ENCODE assay signal across 8 cellular contexts in the genomic region with DNA sequence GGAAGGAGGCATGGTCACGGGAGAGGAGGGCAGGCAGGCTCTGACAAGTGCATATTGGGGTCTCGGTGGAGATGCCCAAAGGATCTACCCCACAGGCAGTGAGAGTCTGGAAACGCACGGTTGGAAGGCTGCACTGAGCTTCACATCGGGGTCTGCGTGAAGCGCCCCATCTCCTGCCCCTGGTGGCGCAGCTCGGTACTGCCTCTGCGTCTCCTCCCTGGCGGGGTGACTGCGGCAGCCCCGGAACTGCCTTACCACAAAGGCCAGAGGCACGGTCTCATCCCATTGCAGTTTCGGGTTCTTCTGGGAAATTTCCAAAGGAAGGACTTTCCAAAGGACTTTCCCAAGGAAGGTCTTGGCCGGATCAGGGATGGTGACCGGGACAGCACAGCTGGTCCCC.
DNase-seq lines count a peak whose midpoint lies in the region; ATAC-seq and TF ChIP-seq lines count a peak whose summit lies in the region.

No MANE protein-coding gene starts in this region.

- H3K4me3 ChIP-seq in esophagus squamous epithelium, result no peak overlapping the region

- no peaks in the 10 kb centered on the region for H3K9me3 ChIP-seq in esophagus squamous epithelium

- H3K27me3 ChIP-seq in esophagus squamous epithelium, result peaks cover 0 to 50% (median 0%) of the 10 kb centered on the region in 4 donors

- 20 to 30% methylated on average over 3 to 12 of the region's 17 CpGs for WGBS in esophagus squamous epithelium, 2 donors

- TF ChIP-seq POLR2A in esophagus squamous epithelium (IDR thresholded peaks at IDR 0.05), result no peak

- intact Hi-C loops in esophagus squamous epithelium (cut with DNase I), result no loop called here

- ATAC-seq in HG02885 (IDR thresholded peaks at IDR 0.05; ENCODE audit: poor library complexity, unreplicated experiment), result no peak
- ATAC-seq in HG03175 (IDR thresholded peaks at IDR 0.05; ENCODE audit: unreplicated experiment), result no peak

- TF ChIP-seq CTCF in GM20000 (IDR thresholded peaks at IDR 0.05; ENCODE audit: extremely low read depth, missing control alignments), result no peak
- TF ChIP-seq CTCF in esophagus squamous epithelium (IDR thresholded peaks at IDR 0.05), result peak in 4 of 6 experiments; percentile 17 to 58 (median 42)

- H3K4me1 ChIP-seq in esophagus squamous epithelium, result no peaks in the 10 kb centered on the region

- no peak overlapping the region for H3K27ac ChIP-seq in esophagus squamous epithelium

- peak; percentile 59 for DNase-seq in GM20000 (ENCODE audit: low spot score)
- peak; percentile 15 for DNase-seq in UCSD-AML1 (lab: John Stamatoyannopoulos, UW; ENCODE audit: unreplicated experiment)
- no peak for DNase-seq in esophagus squamous epithelium (lab: John Stamatoyannopoulos, UW)
- DNase-seq in stimulated activated CD4-positive, alpha-beta T cell treated with anti-CD3 and anti-CD28 coated beads, Interleukin-4, amount 100 ng/mL, for 1 hour, result peak; percentile 54
- DNase-seq in hepatic stellate cell (ENCODE audit: low spot score), result no peak
- no peak for DNase-seq in OCI-M2 (lab: John Stamatoyannopoulos, UW; ENCODE audit: unreplicated experiment)

- H3K36me3 ChIP-seq in esophagus squamous epithelium, result no peaks in the 10 kb centered on the region

Comparison
In these comparisons a context has a peak if more than half of its experiments do, and no peak if none do; other contexts are left out.
1. DNase-seq: peak in GM20000 (single experiment), UCSD-AML1 (single experiment) and stimulated activated CD4-positive, alpha-beta T cell treated with anti-CD3 and anti-CD28 coated beads, Interleukin-4, amount 100 ng/mL, for 1 hour (single experiment); none in esophagus squamous epithelium (single experiment), hepatic stellate cell (single experiment) and OCI-M2 (single experiment).